Comparison of ENCODE assay signal across 23 cellular contexts in genomic region chr10:74383617-74384016, GRCh38.
DNase-seq lines count a peak whose midpoint lies in the region; ATAC-seq and TF ChIP-seq lines count a peak whose summit lies in the region.
"Had no signal": no experiment of that assay in that cellular context is flagged by ENCODE, and none has a peak within 500 bp of the region (broad histone marks: within the 10 kb centered on the region; RNA-seq: fewer than 3 reads in every experiment).

No MANE protein-coding gene starts in this region.

- no peaks in the 10 kb centered on the region for H3K36me3 Mint-ChIP-seq in CD4-positive, CD25-positive, alpha-beta regulatory T cell
- peaks cover 2% of the 10 kb centered on the region for H3K36me3 Mint-ChIP-seq in CD8-positive, alpha-beta T cell
- peaks cover 15% of the 10 kb centered on the region for H3K36me3 Mint-ChIP-seq in activated naive CD8-positive, alpha-beta T cell
- H3K36me3 Mint-ChIP-seq in naive thymus-derived CD4-positive, alpha-beta T cell: peaks cover 0 to 16% (median 9%) of the 10 kb centered on the region in 5 donors
- no peaks in the 10 kb centered on the region for H3K36me3 Mint-ChIP-seq in glutamatergic neuron (ENCODE audit: unreplicated experiment)

- H3K4me1 ChIP-seq in CD4-positive, CD25-positive, alpha-beta regulatory T cell (ENCODE audit: control insufficient read depth, insufficient read depth, low read length, poor library complexity, severe bottlenecking): peaks cover 10% of the 10 kb centered on the region
- peaks cover 20% of the 10 kb centered on the region for H3K4me1 ChIP-seq in CD8-positive, alpha-beta T cell (ENCODE audit: insufficient read depth, low read length)
- peaks cover 7 to 35% of the 10 kb centered on the region in 2 donors for H3K4me1 ChIP-seq in naive thymus-derived CD4-positive, alpha-beta T cell (ENCODE audit: control insufficient read depth in 2 of 2, insufficient read depth in 2 of 2, low read length in 2 of 2)
- H3K4me1 ChIP-seq in smooth muscle cell (ENCODE audit: low read depth): no peaks in the 10 kb centered on the region
- H3K4me1 ChIP-seq: Peyer's patch had no signal

- DNase-seq in CD4-positive, CD25-positive, alpha-beta regulatory T cell: peak in 1 of 3 donors; percentile 41
- DNase-seq in CD8-positive, alpha-beta T cell: no peak
- peak in 4 of 9 donors; percentile 8 to 44 (median 14) for DNase-seq in naive thymus-derived CD4-positive, alpha-beta T cell
- no peak for DNase-seq in NCI-H1930 (lab: John Stamatoyannopoulos, UW)
- no peak for DNase-seq in glutamatergic neuron
- DNase-seq in smooth muscle cell (lab: John Stamatoyannopoulos, UW; ENCODE audit: unreplicated experiment): no peak
- DNase-seq: C1 segment of cervical spinal cord, COR-L47, GF-D8, Kasumi-1, MG63, NCI-H1092, NCI-H146, NCI-H2081, NCI-H2171 treated with DMSO at 0.1 percent for 48 hours, NCI-H446, NCI-H69, Peyer's patch had no signal

- peaks cover 0 to 3% (median 0%) of the 10 kb centered on the region in 7 donors for H3K9me3 Mint-ChIP-seq in CD4-positive, CD25-positive, alpha-beta regulatory T cell
- no peaks in the 10 kb centered on the region for H3K9me3 Mint-ChIP-seq in CD8-positive, alpha-beta T cell
- no peaks in the 10 kb centered on the region for H3K9me3 Mint-ChIP-seq in activated naive CD8-positive, alpha-beta T cell (ENCODE audit: low read depth)
- H3K9me3 Mint-ChIP-seq in naive thymus-derived CD4-positive, alpha-beta T cell: peaks cover 0 to 3% (median 0%) of the 10 kb centered on the region in 11 donors
- H3K9me3 Mint-ChIP-seq in glutamatergic neuron (ENCODE audit: unreplicated experiment): no peaks in the 10 kb centered on the region
- H3K9me3 Mint-ChIP-seq: GM23338 had no signal

- H3K4me2 ChIP-seq in smooth muscle cell: no peak overlapping the region
- H3K4me2 ChIP-seq: GM23338 had no signal

- no peaks in the 10 kb centered on the region for H3K36me3 ChIP-seq in CD4-positive, CD25-positive, alpha-beta regulatory T cell (ENCODE audit: control insufficient read depth, insufficient read depth, low read length)
- no peaks in the 10 kb centered on the region for H3K36me3 ChIP-seq in CD8-positive, alpha-beta T cell (ENCODE audit: insufficient read depth, low read length)
- H3K36me3 ChIP-seq in naive thymus-derived CD4-positive, alpha-beta T cell (ENCODE audit: control insufficient read depth in 2 of 3, insufficient read depth in 3 of 3, low read length in 3 of 3): no peaks in the 10 kb centered on the region
- no peaks in the 10 kb centered on the region for H3K36me3 ChIP-seq in smooth muscle cell (ENCODE audit: low read depth)
- H3K36me3 ChIP-seq: MG63, Peyer's patch had no signal

- no peaks in the 10 kb centered on the region for H3K79me2 ChIP-seq in smooth muscle cell (ENCODE audit: low read depth)

- H3K27me3 ChIP-seq in CD4-positive, CD25-positive, alpha-beta regulatory T cell (ENCODE audit: control insufficient read depth, insufficient read depth, low read length): no peaks in the 10 kb centered on the region
- H3K27me3 ChIP-seq in CD8-positive, alpha-beta T cell (ENCODE audit: insufficient read depth, low read length): no peaks in the 10 kb centered on the region
- H3K27me3 ChIP-seq in naive thymus-derived CD4-positive, alpha-beta T cell (ENCODE audit: control insufficient read depth in 2 of 2, insufficient read depth in 2 of 2, low read length in 2 of 2): no peaks in the 10 kb centered on the region
- no peaks in the 10 kb centered on the region for H3K27me3 ChIP-seq in smooth muscle cell (ENCODE audit: low read depth)
- H3K27me3 ChIP-seq: MG63, Peyer's patch had no signal

- peaks cover 6% of the 10 kb centered on the region for H4K20me1 ChIP-seq in smooth muscle cell (ENCODE audit: low read depth)

- no peak overlapping the region for H3K9ac ChIP-seq in smooth muscle cell (ENCODE audit: low read depth)

- POLR2A ChIA-PET in CD8-positive, alpha-beta T cell (lab: Charles Lee): no interaction called here
- POLR2A ChIA-PET in naive thymus-derived CD4-positive, alpha-beta T cell (lab: Charles Lee): no interaction called here

- peak overlapping the region in 2 of 4 donors; percentile 40 to 52 for H3K4me3 Mint-ChIP-seq in CD4-positive, CD25-positive, alpha-beta regulatory T cell
- H3K4me3 Mint-ChIP-seq in CD8-positive, alpha-beta T cell: peak overlapping the region; percentile 3
- no peak overlapping the region for H3K4me3 Mint-ChIP-seq in activated naive CD8-positive, alpha-beta T cell
- peak overlapping the region in 6 of 10 donors; percentile 12 to 82 (median 42) for H3K4me3 Mint-ChIP-seq in naive thymus-derived CD4-positive, alpha-beta T cell
- H3K4me3 Mint-ChIP-seq in glutamatergic neuron (ENCODE audit: unreplicated experiment): no peak overlapping the region
- H3K4me3 Mint-ChIP-seq: GM23338 had no signal

- no peaks in the 10 kb centered on the region for H3K27me3 Mint-ChIP-seq in CD4-positive, CD25-positive, alpha-beta regulatory T cell
- H3K27me3 Mint-ChIP-seq in CD8-positive, alpha-beta T cell (ENCODE audit: low read depth): no peaks in the 10 kb centered on the region
- H3K27me3 Mint-ChIP-seq in activated naive CD8-positive, alpha-beta T cell: no peaks in the 10 kb centered on the region
- H3K27me3 Mint-ChIP-seq in naive thymus-derived CD4-positive, alpha-beta T cell: no peaks in the 10 kb centered on the region
- peaks cover 1% of the 10 kb centered on the region for H3K27me3 Mint-ChIP-seq in glutamatergic neuron (ENCODE audit: unreplicated experiment)

- TF ChIP-seq CTCF in CD8-positive, alpha-beta T cell (IDR thresholded peaks at IDR 0.05): no peak
- TF ChIP-seq CTCF in glutamatergic neuron (IDR thresholded peaks at IDR 0.05; ENCODE audit: partially characterized antibody, unreplicated experiment) (no peak), smooth muscle cell (IDR thresholded peaks at IDR 0.05; ENCODE audit: borderline replicate concordance, insufficient read depth, poor library complexity, severe bottlenecking) (no peak)

- no peak overlapping the region for H3K27ac ChIP-seq in CD4-positive, CD25-positive, alpha-beta regulatory T cell (ENCODE audit: insufficient read depth, low read length, poor library complexity, severe bottlenecking)
- no peak overlapping the region for H3K27ac ChIP-seq in CD8-positive, alpha-beta T cell (ENCODE audit: low read depth, low read length)
- H3K27ac ChIP-seq in naive thymus-derived CD4-positive, alpha-beta T cell (ENCODE audit: low read depth, low read length): no peak overlapping the region
- no peak overlapping the region for H3K27ac ChIP-seq in smooth muscle cell (ENCODE audit: low read depth)
- H3K27ac ChIP-seq: Peyer's patch had no signal

- no peaks in the 10 kb centered on the region for H3F3A ChIP-seq in smooth muscle cell (ENCODE audit: low read depth)

- H3K4me3 ChIP-seq in CD4-positive, CD25-positive, alpha-beta regulatory T cell (ENCODE audit: low read depth, low read length): peak overlapping the region; percentile 8
- H3K4me3 ChIP-seq in CD8-positive, alpha-beta T cell (ENCODE audit: low read depth, low read length): no peak overlapping the region
- H3K4me3 ChIP-seq in naive thymus-derived CD4-positive, alpha-beta T cell (ENCODE audit: low read length): no peak overlapping the region
- no peak overlapping the region for H3K4me3 ChIP-seq in smooth muscle cell
- H3K4me3 ChIP-seq: GM23338, MG63, Peyer's patch had no signal

- CTCF ChIA-PET in CD8-positive, alpha-beta T cell (lab: Charles Lee): no interaction called here
- CTCF ChIA-PET in naive thymus-derived CD4-positive, alpha-beta T cell (lab: Charles Lee): interaction anchor here (0.6 kb wide), 1 partner anchor 30 kb away, joined by 3 read pairs; no protein-coding TSS in a partner anchor

- no peak overlapping the region for H2AFZ ChIP-seq in smooth muscle cell (ENCODE audit: low read depth)
- H2AFZ ChIP-seq: GM23338 had no signal

- ATAC-seq in CD4-positive, CD25-positive, alpha-beta regulatory T cell (ENCODE audit: low read depth in 2 of 2): peak; percentile 20 to 42
- no peak for ATAC-seq in CD8-positive, alpha-beta T cell
- ATAC-seq in naive thymus-derived CD4-positive, alpha-beta T cell: no peak
- no peak for ATAC-seq in GM19328 (IDR thresholded peaks at IDR 0.05; ENCODE audit: unreplicated experiment)
- ATAC-seq: GM23338, HCT116, Right ventricle myocardium inferior had no signal

- intact Hi-C loops in CD8-positive, alpha-beta T cell (cut with DNase I, micrococcal nuclease): no loop called here
- intact Hi-C loops in naive thymus-derived CD4-positive, alpha-beta T cell (cut with micrococcal nuclease): no loop called here

- H3K27ac Mint-ChIP-seq in CD4-positive, CD25-positive, alpha-beta regulatory T cell: peak overlapping the region in 2 of 3 donors; percentile 85 to 87
- H3K27ac Mint-ChIP-seq in CD8-positive, alpha-beta T cell: peak overlapping the region; percentile 84
- H3K27ac Mint-ChIP-seq in activated naive CD8-positive, alpha-beta T cell: peak overlapping the region; percentile 51
- peak overlapping the region in 8 of 9 donors; percentile 35 to 99 (median 80) for H3K27ac Mint-ChIP-seq in naive thymus-derived CD4-positive, alpha-beta T cell
- H3K27ac Mint-ChIP-seq in glutamatergic neuron (ENCODE audit: unreplicated experiment): no peak overlapping the region
- H3K27ac Mint-ChIP-seq: GM23338 had no signal

- peaks cover 25 to 57% (median 38%) of the 10 kb centered on the region in 4 donors for H3K4me1 Mint-ChIP-seq in CD4-positive, CD25-positive, alpha-beta regulatory T cell
- H3K4me1 Mint-ChIP-seq in CD8-positive, alpha-beta T cell (ENCODE audit: low read depth): peaks cover 46% of the 10 kb centered on the region
- H3K4me1 Mint-ChIP-seq in activated naive CD8-positive, alpha-beta T cell (ENCODE audit: low read depth): peaks cover 44% of the 10 kb centered on the region
- peaks cover 21 to 56% (median 41%) of the 10 kb centered on the region in 7 donors for H3K4me1 Mint-ChIP-seq in naive thymus-derived CD4-positive, alpha-beta T cell
- H3K4me1 Mint-ChIP-seq in glutamatergic neuron (ENCODE audit: low read depth, unreplicated experiment): no peaks in the 10 kb centered on the region
- H3K4me1 Mint-ChIP-seq: GM23338 had no signal

- H3K9me3 ChIP-seq in CD4-positive, CD25-positive, alpha-beta regulatory T cell (ENCODE audit: control insufficient read depth in 2 of 2, low read length in 2 of 2): no peaks in the 10 kb centered on the region
- H3K9me3 ChIP-seq in CD8-positive, alpha-beta T cell (ENCODE audit: low read length): no peaks in the 10 kb centered on the region
- H3K9me3 ChIP-seq in naive thymus-derived CD4-positive, alpha-beta T cell (ENCODE audit: control insufficient read depth in 2 of 3, low read length in 3 of 3): no peaks in the 10 kb centered on the region
- H3K9me3 ChIP-seq in smooth muscle cell (replicated peaks; ENCODE audit: low read depth): no peaks in the 10 kb centered on the region
- H3K9me3 ChIP-seq: MG63, Peyer's patch had no signal

Comparison
In these comparisons a context has a peak if more than half of its experiments do, and no peak if none do; other contexts are left out.
1. ATAC-seq: peak in CD4-positive, CD25-positive, alpha-beta regulatory T cell (2 of 2); none in CD8-positive, alpha-beta T cell (single experiment), naive thymus-derived CD4-positive, alpha-beta T cell (single experiment) and GM19328 (single experiment).
2. H3K4me3 Mint-ChIP-seq: peak in CD8-positive, alpha-beta T cell (single experiment) and naive thymus-derived CD4-positive, alpha-beta T cell (6 of 10); none in activated naive CD8-positive, alpha-beta T cell (single experiment) and glutamatergic neuron (single experiment).